1 cellular context compared by ENCODE assay signal in the genomic region with DNA sequence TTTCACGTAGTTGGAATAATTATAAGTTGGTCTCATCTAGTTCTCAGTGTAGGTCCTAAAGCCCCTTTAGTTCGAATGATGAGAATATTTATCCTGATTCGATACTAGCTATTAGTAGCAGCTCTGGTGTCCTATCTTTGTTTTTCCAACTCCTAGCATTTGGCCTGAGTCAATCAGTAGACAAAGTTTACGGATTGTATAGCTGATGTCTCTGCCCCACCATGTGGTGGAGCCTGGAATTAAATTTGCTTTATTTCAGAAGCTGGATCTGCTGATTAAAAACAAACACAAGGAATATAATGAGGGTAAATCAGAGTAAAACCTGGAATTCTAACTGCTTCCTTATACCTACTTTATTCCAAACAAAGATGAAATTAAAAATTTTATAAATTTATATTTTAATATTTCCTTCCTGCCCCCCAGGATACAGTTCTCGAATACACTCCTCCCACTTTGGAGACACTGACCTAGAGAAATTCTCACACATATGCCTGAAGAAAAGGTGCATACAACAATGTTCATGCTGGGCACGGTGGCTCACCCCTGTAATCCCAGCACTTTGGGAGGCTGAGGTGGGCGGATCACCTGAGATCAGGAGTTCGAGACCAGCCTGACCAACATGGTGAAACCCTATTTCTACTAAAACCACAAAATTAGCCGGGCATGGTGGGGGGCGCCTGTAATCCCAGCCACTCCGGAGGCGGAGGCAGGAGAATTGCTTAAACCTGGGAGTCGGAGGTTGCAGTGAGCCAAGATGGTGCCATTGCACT.
TF ChIP-seq lines count a peak whose summit lies in the region.

No MANE protein-coding gene starts in this region.

TF ChIP-seq in K562, 482 proteins besides CTCF, POLR2A, EP300 and RAD21 (continued from another document):
- peak; percentile 15 for TF ChIP-seq CTCFL (IDR thresholded peaks at IDR 0.05; ENCODE audit: borderline replicate concordance, insufficient read depth, low read depth, low read length, poor library complexity, severe bottlenecking)
